ENCODE assay signal across 14 cellular contexts in genomic region chr6:121434037-121434770, GRCh38. TPM values are rescaled to one million over a fixed set of nuclear protein-coding genes. Genes with fewer than 3 reads are reported as not detected.
DNase-seq lines count a peak whose midpoint lies in the region; ATAC-seq and TF ChIP-seq lines count a peak whose summit lies in the region.
"Had no signal": no experiment of that assay in that cellular context is flagged by ENCODE, and none has a peak within 500 bp of the region (broad histone marks: within the 10 kb centered on the region; RNA-seq: fewer than 3 reads in every experiment).

No MANE protein-coding gene starts in this region.

- H3K27me3 ChIP-seq in GM23248 (replicated peaks; ENCODE audit: insufficient read depth) (no peaks in the 10 kb centered on the region), iPS-20b (ENCODE audit: insufficient read depth, low read length) (no peaks in the 10 kb centered on the region), thoracic aorta (replicated peaks; ENCODE audit: insufficient read depth) (no peaks in the 10 kb centered on the region)

- H3K9ac ChIP-seq in GM23248 (no peak overlapping the region), iPS-20b (ENCODE audit: low read depth, low read length) (peak overlapping the region; percentile 97; the same call in 1 of the 2 replicates)

- H3K27ac ChIP-seq in GM23248 (no peak overlapping the region), adipose tissue (ENCODE audit: low read depth, low read length) (peak overlapping the region; percentile 66), iPS-20b (ENCODE audit: low read length) (peak overlapping the region; percentile 7), thoracic aorta (peak overlapping the region; percentile 94 to 99)

- no peak overlapping the region for H2AFZ ChIP-seq in GM23248

- WGBS in GM23248 (ENCODE audit: low coverage in 1 of 2, low lambda C conversion rate in 2 of 2, missing lambda C conversion rate in 2 of 2), 2 experiments, result 80 to 82% methylated on average over 13 of the region's 13 CpGs
- 90 to 93% (median 92%) methylated on average over 13 of the region's 13 CpGs for WGBS in adipose tissue, 3 donors

- no peaks in the 10 kb centered on the region for H3K9me2 ChIP-seq in GM23248 (ENCODE audit: insufficient read depth)

- H3K4me1 ChIP-seq in GM23248 (ENCODE audit: insufficient read depth) (peaks cover 16% of the 10 kb centered on the region), iPS-20b (ENCODE audit: insufficient read depth, low read length) (peaks cover 27% of the 10 kb centered on the region), thoracic aorta (ENCODE audit: control insufficient read depth in 1 of 2, low read depth in 2 of 2) (peaks cover 5 to 19% of the 10 kb centered on the region in 2 donors)

- H4K20me1 ChIP-seq in GM23248 (ENCODE audit: insufficient read depth), result no peaks in the 10 kb centered on the region

- peaks cover 39% of the 10 kb centered on the region for H3K79me2 ChIP-seq in GM23248 (ENCODE audit: insufficient read depth)

- H3K4me3 ChIP-seq in GM23248 (no peak overlapping the region), iPS-20b (ENCODE audit: low read length) (peak overlapping the region; percentile 93), thoracic aorta (no peak overlapping the region)

- H3F3A ChIP-seq in GM23248 (ENCODE audit: insufficient read depth), result peaks cover 21% of the 10 kb centered on the region

- ATAC-seq in thoracic aorta (ENCODE audit: insufficient number of reproducible peaks, low FRiP score, low read depth) (no peak), GM21619 (IDR thresholded peaks at IDR 0.05; ENCODE audit: unreplicated experiment) (no peak), HG03354 (IDR thresholded peaks at IDR 0.05; ENCODE audit: poor library complexity, severe bottlenecking, unreplicated experiment) (no peak)
- ATAC-seq: activated T-cell treated with anti-CD3 and anti-CD28 coated beads, Interleukin-2, amount 50 U/mL, for 72 hours; natural killer cell treated with Interleukin-12 subunit alpha and Interleukin-12 subunit beta and Interleukin-15 and Interleukin-18, amount 100 ng/mL, for 72 hours had no signal

- in situ Hi-C loops in GM23248 (cut with MboI), result loop anchor here (5.0 to 10.0 kb wide), 3 partner anchors 411 to 748 kb away; no protein-coding TSS in a partner anchor

- H3K9me3 ChIP-seq in GM23248 (ENCODE audit: low read depth), result no peaks in the 10 kb centered on the region
- no peaks in the 10 kb centered on the region for H3K9me3 ChIP-seq in iPS-20b (ENCODE audit: insufficient read depth, low read depth, low read length)
- no peaks in the 10 kb centered on the region for H3K9me3 ChIP-seq in thoracic aorta

- no peak for TF ChIP-seq CTCF in thoracic aorta (IDR thresholded peaks at IDR 0.05)

- H3K36me3 ChIP-seq in GM23248 (ENCODE audit: low read depth), result no peaks in the 10 kb centered on the region
- H3K36me3 ChIP-seq in iPS-20b (ENCODE audit: insufficient read depth, low read depth, low read length), result peaks cover 16% of the 10 kb centered on the region
- H3K36me3 ChIP-seq in thoracic aorta, result no peaks in the 10 kb centered on the region

- H3K4me2 ChIP-seq in GM23248 (ENCODE audit: unreplicated experiment), result no peak overlapping the region

- DNase-seq in GM23248 (peak; percentile 27), thoracic aorta (ENCODE audit: low spot score) (no peak), SIG-M5 (lab: John Stamatoyannopoulos, UW) (no peak)
- DNase-seq: activated T-cell treated with anti-CD3 and anti-CD28 coated beads, Interleukin-2, amount 50 U/mL, for 72 hours; DMS79; erythroblast; immature natural killer cell; NCI-H1092; NCI-H446 had no signal

RNA-seq across cellular contexts. Expression of gene GJA1, which starts 1.2 kb away (rescaled TPM):
- 237 and 248 TPM in 2 replicates for total RNA-seq in GM23248 (2014; rRNA removed; shearing (Covaris generic))
- polyA plus RNA-seq in GM23248 (2016; fragmentation: Nextera tagmentation; extraction: Ambion mirVana) (68.1 and 90.8 TPM in 2 replicates), adipose tissue (100 to 1,000 TPM in 1 of 3 donors, 10 to 100 TPM in 2; 10.8 to 125 (median 35.4) TPM)
- 100 to 1,000 TPM; 199 to 281 TPM for total RNA-seq in thoracic aorta
- total RNA-seq: natural killer cell treated with Interleukin-12 subunit alpha and Interleukin-12 subunit beta and Interleukin-15 and Interleukin-18, amount 100 ng/mL, for 72 hours had no signal
- polyA plus RNA-seq: immature natural killer cell had no signal
